ENCODE assay signal across 13 cellular contexts in the genomic region with DNA sequence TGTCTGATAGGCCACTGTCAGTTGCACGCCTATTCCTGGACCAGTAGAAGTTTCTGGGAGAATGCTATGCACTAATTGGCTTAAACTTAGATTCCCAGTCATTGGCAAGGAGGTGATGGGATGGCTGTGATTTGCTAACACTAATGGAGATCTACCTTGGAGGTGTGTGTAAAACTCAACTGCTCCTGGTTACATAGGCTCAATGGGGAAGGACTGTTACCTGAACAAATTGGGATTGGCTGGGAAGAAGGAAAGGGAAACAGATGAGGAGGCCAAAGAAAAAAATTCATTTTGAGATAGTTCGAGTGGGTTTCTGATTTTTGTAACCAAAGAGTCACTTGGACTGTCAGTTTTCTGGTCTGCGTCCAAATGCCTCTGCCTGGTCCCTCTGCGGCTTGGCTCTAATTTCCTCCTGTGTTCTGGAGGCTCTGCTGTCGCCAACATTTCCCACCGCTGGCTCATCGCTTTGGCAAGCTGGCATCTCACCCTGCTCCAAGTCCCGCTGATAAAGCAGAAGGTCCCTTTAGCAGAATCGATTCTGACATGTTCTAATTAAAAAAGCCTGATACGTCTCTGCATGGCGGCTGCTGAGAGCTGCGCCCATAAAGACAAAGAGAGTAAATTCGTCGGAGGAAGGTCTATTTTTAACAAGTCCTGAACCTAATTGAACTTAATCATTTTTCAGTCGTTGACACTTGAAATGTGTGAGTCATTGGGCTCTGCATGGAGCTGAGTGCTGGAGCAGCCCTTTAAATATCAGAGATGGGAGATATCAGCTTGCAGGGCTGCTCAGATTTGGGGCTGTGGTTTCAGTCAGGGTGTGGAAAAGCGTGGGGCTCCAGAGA. TPM values are rescaled to one million over a fixed set of nuclear protein-coding genes. Genes with fewer than 3 reads are reported as not detected.
DNase-seq lines count a peak whose midpoint lies in the region; ATAC-seq and TF ChIP-seq lines count a peak whose summit lies in the region.
"Had no signal": no experiment of that assay in that cellular context is flagged by ENCODE, and none has a peak within 500 bp of the region (broad histone marks: within the 10 kb centered on the region; RNA-seq: fewer than 3 reads in every experiment).

No MANE protein-coding gene starts in this region.

- H3K27ac ChIP-seq in tibial nerve = no peak overlapping the region

- ATAC-seq in HG03457 (IDR thresholded peaks at IDR 0.05; ENCODE audit: unreplicated experiment) (no peak), GM21717 (IDR thresholded peaks at IDR 0.05; ENCODE audit: unreplicated experiment) (no peak)
- no peak for ATAC-seq in activated CD4-positive, alpha-beta T cell treated with anti-CD3 and anti-CD28 coated beads for 36 hours
- ATAC-seq: activated T-cell treated with anti-CD3 and anti-CD28 coated beads, Interleukin-2, amount 50 U/mL, for 72 hours had no signal

- peaks cover 3% of the 10 kb centered on the region for H3K4me1 Mint-ChIP-seq in activated CD4-positive, alpha-beta T cell treated with anti-CD3 and anti-CD28 coated beads for 36 hours

- no peaks in the 10 kb centered on the region for H3K9me3 ChIP-seq in tibial nerve
- H3K9me3 ChIP-seq: esophagus squamous epithelium had no signal

- peaks cover 30% of the 10 kb centered on the region for H3K27me3 Mint-ChIP-seq in activated CD4-positive, alpha-beta T cell treated with anti-CD3 and anti-CD28 coated beads for 36 hours

- no peaks in the 10 kb centered on the region for H3K36me3 ChIP-seq in tibial nerve
- H3K36me3 ChIP-seq: esophagus squamous epithelium had no signal

- no peak for TF ChIP-seq EP300 in tibial nerve (IDR thresholded peaks at IDR 0.05)

- DNase-seq in GM04504 (ENCODE audit: low read depth) = peak; percentile 16
- DNase-seq in RPMI7951 (ENCODE audit: low read depth) = peak; percentile 78
- DNase-seq in fibroblast of gingiva (ENCODE audit: low read depth) = peak; percentile 44
- DNase-seq in pons (ENCODE audit: low spot score) = peak; percentile 21
- DNase-seq in tibial nerve (ENCODE audit: low spot score in 2 of 2) = no peak
- DNase-seq in activated CD4-positive, alpha-beta T cell treated with anti-CD3 and anti-CD28 coated beads for 36 hours = no peak
- DNase-seq: activated T-cell treated with anti-CD3 and anti-CD28 coated beads, Interleukin-2, amount 50 U/mL, for 72 hours; esophagus squamous epithelium; H9; kidney had no signal

- no peak overlapping the region for H3K4me3 Mint-ChIP-seq in activated CD4-positive, alpha-beta T cell treated with anti-CD3 and anti-CD28 coated beads for 36 hours
- H3K4me3 Mint-ChIP-seq: activated T-cell treated with anti-CD3 and anti-CD28 coated beads, Interleukin-2, amount 50 U/mL, for 72 hours had no signal

- H3K9me3 Mint-ChIP-seq in activated CD4-positive, alpha-beta T cell treated with anti-CD3 and anti-CD28 coated beads for 36 hours (ENCODE audit: low read depth) = no peaks in the 10 kb centered on the region
- H3K9me3 Mint-ChIP-seq: activated T-cell treated with anti-CD3 and anti-CD28 coated beads, Interleukin-2, amount 50 U/mL, for 72 hours; H9 had no signal

- intact Hi-C loops in activated CD4-positive, alpha-beta T cell treated with anti-CD3 and anti-CD28 coated beads for 36 hours (cut with DNase I, micrococcal nuclease) = no loop called here

- TF ChIP-seq POLR2A in tibial nerve (IDR thresholded peaks at IDR 0.05) = no peak

- H3K27ac Mint-ChIP-seq in activated CD4-positive, alpha-beta T cell treated with anti-CD3 and anti-CD28 coated beads for 36 hours = no peak overlapping the region
- H3K27ac Mint-ChIP-seq: activated T-cell treated with anti-CD3 and anti-CD28 coated beads, Interleukin-2, amount 50 U/mL, for 72 hours; H9 had no signal

- CTCF ChIA-PET in activated CD4-positive, alpha-beta T cell treated with anti-CD3 and anti-CD28 coated beads for 36 hours (lab: Charles Lee) = no interaction called here

- POLR2A ChIA-PET in activated CD4-positive, alpha-beta T cell treated with anti-CD3 and anti-CD28 coated beads for 36 hours (lab: Charles Lee) = no interaction called here

- no peak for TF ChIP-seq CTCF in tibial nerve (IDR thresholded peaks at IDR 0.05)

- H3K36me3 Mint-ChIP-seq in activated CD4-positive, alpha-beta T cell treated with anti-CD3 and anti-CD28 coated beads for 36 hours (ENCODE audit: low read depth) = no peaks in the 10 kb centered on the region

- H3K27me3 ChIP-seq in tibial nerve = peaks cover 0 to 29% of the 10 kb centered on the region in 2 donors

- no peak overlapping the region for H3K4me3 ChIP-seq in tibial nerve

- 70 to 71% methylated on average over 16 of the region's 16 CpGs for WGBS in tibial nerve, 2 donors

- H3K4me1 ChIP-seq in tibial nerve = peaks cover 0 to 7% (median 1%) of the 10 kb centered on the region in 4 donors

RNA-seq across cellular contexts. Expression of gene CCDC63, which starts 2.0 kb away (rescaled TPM):
- total RNA-seq in RPMI7951 (2014; rRNA removed; shearing (Covaris generic)) = not detected in 2 replicates
- total RNA-seq in tibial nerve = not detected
- total RNA-seq in activated CD4-positive, alpha-beta T cell treated with anti-CD3 and anti-CD28 coated beads for 36 hours = not detected
- total RNA-seq: esophagus squamous epithelium, kidney, SK-MEL-5 had no signal

Comparison
In these comparisons a context has a peak if more than half of its experiments do, and no peak if none do; other contexts are left out.
1. DNase-seq: peak in GM04504 (single experiment), RPMI7951 (single experiment), fibroblast of gingiva (single experiment) and pons (single experiment); none in tibial nerve (0 of 2) and activated CD4-positive, alpha-beta T cell treated with anti-CD3 and anti-CD28 coated beads for 36 hours (single experiment).